1 cellular context compared by ENCODE assay signal in the genomic region with DNA sequence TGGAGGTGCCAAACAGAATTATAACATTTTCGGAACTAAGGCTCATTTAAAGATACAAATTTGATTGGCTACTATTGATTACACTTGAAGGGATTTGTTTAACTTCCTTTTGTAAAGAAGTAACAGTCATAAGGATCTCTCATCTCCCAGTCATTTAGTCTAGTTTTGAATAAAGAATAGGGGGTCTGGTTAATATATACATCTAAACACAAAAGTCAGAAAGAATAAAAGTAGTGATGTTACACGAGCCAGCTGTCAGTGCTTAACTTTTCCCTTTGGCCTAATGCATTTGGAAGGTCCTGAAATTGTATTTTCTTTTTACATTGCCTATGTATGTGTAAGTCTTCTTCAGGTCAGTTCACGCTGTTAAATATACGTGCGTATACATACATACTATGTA.
TF ChIP-seq lines count a peak whose summit lies in the region.

No MANE protein-coding gene starts in this region.

TF ChIP-seq in GM12878, 131 proteins besides CTCF, POLR2A, EP300 and RAD21:
- no peak for TF ChIP-seq RFX5 (IDR thresholded peaks at IDR 0.05; ENCODE audit: low read depth, low read length)
- TF ChIP-seq CREB1 (IDR thresholded peaks at IDR 0.05; ENCODE audit: low read depth), result no peak
- TF ChIP-seq HDAC2 (IDR thresholded peaks at IDR 0.05), result no peak
- TF ChIP-seq, protein P1, sequence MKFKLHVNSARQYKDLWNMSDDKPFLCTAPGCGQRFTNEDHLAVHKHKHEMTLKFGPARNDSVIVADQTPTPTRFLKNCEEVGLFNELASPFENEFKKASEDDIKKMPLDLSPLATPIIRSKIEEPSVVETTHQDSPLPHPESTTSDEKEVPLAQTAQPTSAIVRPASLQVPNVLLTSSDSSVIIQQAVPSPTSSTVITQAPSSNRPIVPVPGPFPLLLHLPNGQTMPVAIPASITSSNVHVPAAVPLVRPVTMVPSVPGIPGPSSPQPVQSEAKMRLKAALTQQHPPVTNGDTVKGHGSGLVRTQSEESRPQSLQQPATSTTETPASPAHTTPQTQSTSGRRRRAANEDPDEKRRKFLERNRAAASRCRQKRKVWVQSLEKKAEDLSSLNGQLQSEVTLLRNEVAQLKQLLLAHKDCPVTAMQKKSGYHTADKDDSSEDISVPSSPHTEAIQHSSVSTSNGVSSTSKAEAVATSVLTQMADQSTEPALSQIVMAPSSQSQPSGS (IDR thresholded peaks at IDR 0.05; ENCODE audit: low read length), result peak; percentile 47; the same call in 1 of the 2 replicates
- peak; percentile 71 for TF ChIP-seq JUNB (IDR thresholded peaks at IDR 0.05)
- TF ChIP-seq ZNF217 (IDR thresholded peaks at IDR 0.05), result no peak
- peak; percentile 31; the same call in 1 of the 2 replicates for TF ChIP-seq TCF12 (IDR thresholded peaks at IDR 0.05; ENCODE audit: low read depth, low read length)
